In genomic region chr2:156253765-156254164, GRCh38 we compare ENCODE assay signal across 15 cellular contexts.
DNase-seq lines count a peak whose midpoint lies in the region; ATAC-seq lines count a peak whose summit lies in the region.
"Had no signal": no experiment of that assay in that cellular context is flagged by ENCODE, and none has a peak within 500 bp of the region (broad histone marks: within the 10 kb centered on the region; RNA-seq: fewer than 3 reads in every experiment).

No MANE protein-coding gene starts in this region.

- no peak overlapping the region for H3K27ac Mint-ChIP-seq in stimulated activated naive CD8-positive, alpha-beta T cell treated with anti-CD3 and anti-CD28 coated beads, Interleukin-15, Interleukin-2, amounts not matched to agents 100 ng/mL and 50 ng/mL, for 24 hours
- no peak overlapping the region for H3K27ac Mint-ChIP-seq in activated naive CD8-positive, alpha-beta T cell

- no peak for ATAC-seq in stimulated activated naive CD8-positive, alpha-beta T cell treated with anti-CD3 and anti-CD28 coated beads, Interleukin-15, Interleukin-2, amounts not matched to agents 100 U/mL and 50 U/mL, for 24 hours
- ATAC-seq: gastrocnemius medialis had no signal

- no peaks in the 10 kb centered on the region for H3K4me1 Mint-ChIP-seq in stimulated activated naive CD8-positive, alpha-beta T cell treated with anti-CD3 and anti-CD28 coated beads, Interleukin-15, Interleukin-2, amounts not matched to agents 100 ng/mL and 50 ng/mL, for 24 hours (ENCODE audit: low read depth)
- no peaks in the 10 kb centered on the region for H3K4me1 Mint-ChIP-seq in activated naive CD8-positive, alpha-beta T cell (ENCODE audit: low read depth)

- H3K36me3 Mint-ChIP-seq in stimulated activated naive CD8-positive, alpha-beta T cell treated with anti-CD3 and anti-CD28 coated beads, Interleukin-15, Interleukin-2, amounts not matched to agents 100 ng/mL and 50 ng/mL, for 24 hours (ENCODE audit: low read depth): no peaks in the 10 kb centered on the region
- no peaks in the 10 kb centered on the region for H3K36me3 Mint-ChIP-seq in activated naive CD8-positive, alpha-beta T cell

- DNase-seq in stimulated activated naive CD8-positive, alpha-beta T cell treated with anti-CD3 and anti-CD28 coated beads, Interleukin-15, Interleukin-2, amounts not matched to agents 100 U/mL and 50 U/mL, for 24 hours: no peak
- DNase-seq in glomerular visceral epithelial cell (ENCODE audit: extremely low spot score) (no peak), dermis blood vessel endothelial cell (no peak), pons (ENCODE audit: low spot score) (no peak), DMS114 treated with DMSO at 0.1 percent for 48 hours (lab: John Stamatoyannopoulos, UW; ENCODE audit: unreplicated experiment) (no peak)
- DNase-seq: activated CD4-positive, CD25-positive, alpha-beta regulatory T cell; DMS 273 treated with DMSO at 0.1 percent for 48 hours; gastrocnemius medialis; midbrain; NCI-H1436; NCI-H446 treated with DMSO at 0.1 percent for 48 hours; stimulated activated CD4-positive, alpha-beta T cell treated with anti-CD3 and anti-CD28 coated beads, Interleukin-12 subunit alpha, Interleukin-12 subunit beta, amount 100 ng/mL, for 4 hours had no signal

- H3K4me3 Mint-ChIP-seq in stimulated activated naive CD8-positive, alpha-beta T cell treated with anti-CD3 and anti-CD28 coated beads, Interleukin-15, Interleukin-2, amounts not matched to agents 100 ng/mL and 50 ng/mL, for 24 hours: peak overlapping the region; percentile 52
- peak overlapping the region; percentile 73 for H3K4me3 Mint-ChIP-seq in activated naive CD8-positive, alpha-beta T cell

- peaks cover 6% of the 10 kb centered on the region for H3K27me3 Mint-ChIP-seq in stimulated activated naive CD8-positive, alpha-beta T cell treated with anti-CD3 and anti-CD28 coated beads, Interleukin-15, Interleukin-2, amounts not matched to agents 100 ng/mL and 50 ng/mL, for 24 hours
- peaks cover 7% of the 10 kb centered on the region for H3K27me3 Mint-ChIP-seq in activated naive CD8-positive, alpha-beta T cell

- no peaks in the 10 kb centered on the region for H3K9me3 Mint-ChIP-seq in stimulated activated naive CD8-positive, alpha-beta T cell treated with anti-CD3 and anti-CD28 coated beads, Interleukin-15, Interleukin-2, amounts not matched to agents 100 ng/mL and 50 ng/mL, for 24 hours
- H3K9me3 Mint-ChIP-seq in activated naive CD8-positive, alpha-beta T cell (ENCODE audit: low read depth): no peaks in the 10 kb centered on the region

- peak overlapping the region; percentile 51 for H3K4me3 ChIP-seq in iPS-11a (ENCODE audit: low read depth, low read length)
- H3K4me3 ChIP-seq: gastrocnemius medialis had no signal
